In the genomic region with DNA sequence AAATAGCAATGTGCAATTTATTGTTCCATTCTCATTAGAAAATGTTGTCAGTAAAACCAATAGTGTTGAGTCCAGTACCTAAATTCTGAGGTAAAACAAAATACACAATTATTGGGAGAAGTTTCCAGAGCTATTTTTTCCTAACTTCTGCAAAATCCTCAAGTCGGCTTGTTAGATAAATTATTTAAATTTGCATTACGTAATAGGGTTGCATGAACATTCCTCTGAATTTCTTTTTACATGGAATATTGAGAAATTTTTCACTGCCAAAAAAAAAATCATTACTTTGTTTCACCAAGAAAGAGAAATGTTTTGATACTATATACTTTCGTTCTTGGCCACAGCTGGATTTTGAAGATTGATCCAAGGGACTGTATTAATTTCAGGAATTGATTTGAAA, we compare ENCODE assay signal across 9 cellular contexts. TPM values are rescaled to one million over a fixed set of nuclear protein-coding genes. Genes with fewer than 3 reads are reported as not detected.
DNase-seq lines count a peak whose midpoint lies in the region; ATAC-seq and TF ChIP-seq lines count a peak whose summit lies in the region.
"Had no signal": no experiment of that assay in that cellular context is flagged by ENCODE, and none has a peak within 500 bp of the region (broad histone marks: within the 10 kb centered on the region; RNA-seq: fewer than 3 reads in every experiment).

No MANE protein-coding gene starts in this region.

- intact Hi-C loops in left lung (cut with DNase I) (loop anchor here in 1 of 2 donors (10.0 kb wide), 1 partner anchor 228 kb away; no protein-coding TSS in a partner anchor), tibial artery (cut with DNase I; ENCODE audit: low total_unique reads) (loop anchor here (10.0 kb wide), 1 partner anchor 328 kb away; a partner anchor contains a TSS)

- no peaks in the 10 kb centered on the region for H3K27me3 Mint-ChIP-seq in activated T-cell treated with anti-CD3 and anti-CD28 coated beads, Interleukin-2, amount 50 U/mL, for 72 hours (ENCODE audit: low read depth)
- no peaks in the 10 kb centered on the region for H3K27me3 Mint-ChIP-seq in activated naive CD8-positive, alpha-beta T cell

- H3K9me3 ChIP-seq in left lung (no peaks in the 10 kb centered on the region), tibial artery (no peaks in the 10 kb centered on the region)

- H3K27me3 ChIP-seq in left lung (peaks cover 0 to 90% of the 10 kb centered on the region in 2 donors), tibial artery (no peaks in the 10 kb centered on the region)

- H3K4me1 ChIP-seq in left lung (peaks cover 12 to 42% of the 10 kb centered on the region in 2 donors), tibial artery (peaks cover 0 to 53% (median 29%) of the 10 kb centered on the region in 4 donors)

- TF ChIP-seq CTCF in left lung (IDR thresholded peaks at IDR 0.05): no peak
- TF ChIP-seq CTCF in tibial artery (IDR thresholded peaks at IDR 0.05): no peak

- H3K4me3 Mint-ChIP-seq in activated T-cell treated with anti-CD3 and anti-CD28 coated beads, Interleukin-2, amount 50 U/mL, for 72 hours: peak overlapping the region; percentile 95 to 98
- peak overlapping the region; percentile 96 for H3K4me3 Mint-ChIP-seq in activated naive CD8-positive, alpha-beta T cell

- H3K27ac Mint-ChIP-seq in activated T-cell treated with anti-CD3 and anti-CD28 coated beads, Interleukin-2, amount 50 U/mL, for 72 hours: peak overlapping the region; percentile 99
- peak overlapping the region; percentile 96 for H3K27ac Mint-ChIP-seq in activated naive CD8-positive, alpha-beta T cell

- peaks cover 0 to 9% of the 10 kb centered on the region in 2 donors for H3K36me3 ChIP-seq in left lung
- H3K36me3 ChIP-seq in tibial artery: peaks cover 0 to 9% (median 8%) of the 10 kb centered on the region in 3 donors

- no peaks in the 10 kb centered on the region for H3K9me3 Mint-ChIP-seq in activated T-cell treated with anti-CD3 and anti-CD28 coated beads, Interleukin-2, amount 50 U/mL, for 72 hours
- no peaks in the 10 kb centered on the region for H3K9me3 Mint-ChIP-seq in activated naive CD8-positive, alpha-beta T cell (ENCODE audit: low read depth)

- H3K4me3 ChIP-seq in left lung (peak overlapping the region; percentile 95 to 97), tibial artery (peak overlapping the region; percentile 96 to 97)

- no peak for ATAC-seq in activated T-cell treated with anti-CD3 and anti-CD28 coated beads, Interleukin-2, amount 50 U/mL, for 72 hours (replicated peaks in 1 of 2)
- no peak for ATAC-seq in left lung
- no peak for ATAC-seq in HG03571 (IDR thresholded peaks at IDR 0.05; ENCODE audit: unreplicated experiment)

- no peak for DNase-seq in activated T-cell treated with anti-CD3 and anti-CD28 coated beads, Interleukin-2, amount 50 U/mL, for 72 hours
- DNase-seq in activated T-cell treated with anti-CD3 and anti-CD28 coated beads for 4 hours: no peak
- DNase-seq in left lung: no peak
- no peak for DNase-seq in tibial artery
- DNase-seq in cortex of kidney (lab: John Stamatoyannopoulos, UW): no peak
- no peak for DNase-seq in NCI-H1105 treated with DMSO at 0.1 percent for 48 hours (lab: John Stamatoyannopoulos, UW)
- DNase-seq: NCI-H345 had no signal

- H3K4me1 Mint-ChIP-seq in activated T-cell treated with anti-CD3 and anti-CD28 coated beads, Interleukin-2, amount 50 U/mL, for 72 hours (ENCODE audit: low read depth): peaks cover 48% of the 10 kb centered on the region
- peaks cover 48% of the 10 kb centered on the region for H3K4me1 Mint-ChIP-seq in activated naive CD8-positive, alpha-beta T cell (ENCODE audit: low read depth)

- H3K27ac ChIP-seq in left lung (no peak overlapping the region), tibial artery (peak overlapping the region in 1 of 2 donors; percentile 75)

- H3K36me3 Mint-ChIP-seq in activated T-cell treated with anti-CD3 and anti-CD28 coated beads, Interleukin-2, amount 50 U/mL, for 72 hours (ENCODE audit: insufficient read depth in 2 of 2): peaks cover 9 to 31% of the 10 kb centered on the region in 2 donors
- peaks cover 9% of the 10 kb centered on the region for H3K36me3 Mint-ChIP-seq in activated naive CD8-positive, alpha-beta T cell

RNA-seq across cellular contexts. Expression of a gene that starts 1.5 kb away (rescaled TPM):
- 10 to 100 TPM; 22.3 to 26.2 TPM for total RNA-seq in activated T-cell treated with anti-CD3 and anti-CD28 coated beads, Interleukin-2, amount 50 U/mL, for 72 hours
- 10 to 100 TPM; 14.0 to 15.9 TPM for total RNA-seq in left lung

RNA-seq across cellular contexts. Expression of a gene that starts 58.7 kb away (rescaled TPM):
- 10 to 100 TPM; 17.3 to 21.0 TPM for total RNA-seq in activated T-cell treated with anti-CD3 and anti-CD28 coated beads, Interleukin-2, amount 50 U/mL, for 72 hours
- 10 to 100 TPM; 31.5 to 44.9 TPM for total RNA-seq in left lung
